ENCODE assay signal across 1 cellular context in the genomic region with DNA sequence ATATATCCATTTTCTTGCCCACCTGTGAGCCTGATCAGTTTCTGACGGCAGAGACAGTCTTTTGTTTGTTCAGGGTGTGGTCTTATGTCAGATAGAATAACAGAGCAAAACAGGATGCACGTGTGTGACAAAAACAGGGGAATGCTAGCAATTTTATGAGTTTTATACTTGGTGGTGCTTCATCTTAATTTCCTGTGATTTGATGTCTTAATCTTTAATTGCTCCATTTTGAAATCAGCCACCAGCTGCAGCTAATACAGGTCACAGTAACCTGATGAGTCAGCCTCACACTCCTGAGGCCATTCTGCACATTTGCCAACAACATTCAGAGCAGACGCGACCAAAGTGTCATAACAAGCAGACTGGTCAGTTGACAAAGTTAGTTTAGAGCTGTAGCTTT.
A peak's percentile ranks its signal among the peaks of the same experiment; 100 is the strongest.
TF ChIP-seq lines count a peak whose summit lies in the region.

No MANE protein-coding gene starts in this region.

TF ChIP-seq in HepG2, 621 proteins besides CTCF, POLR2A, EP300 and RAD21:
- TF ChIP-seq TARDBP (CRISPR knock-in tag; IDR thresholded peaks at IDR 0.05) (no peak), FOSL2 (CRISPR knock-in tag; IDR thresholded peaks at IDR 0.05) (peak; percentile 58)
